In genomic region chr3:74295479-74295878, GRCh38 we compare ENCODE assay signal across 28 cellular contexts.
"Had no signal": no experiment of that assay in that cellular context is flagged by ENCODE, and none has a peak within 500 bp of the region (broad histone marks: within the 10 kb centered on the region; RNA-seq: fewer than 3 reads in every experiment).

No MANE protein-coding gene starts in this region.

- H3K4me3 ChIP-seq: stomach, suprapubic skin, testis, thoracic aorta, thyroid gland, tibial artery, tibial nerve, transverse colon, upper lobe of left lung, upper lobe of right lung, uterus, vagina had no signal

- DNase-seq: stimulated activated CD4-positive, alpha-beta T cell treated with anti-CD3 and anti-CD28 coated beads, Interleukin-2, amount 100 ng/mL, for 48 hours; stimulated activated CD4-positive, alpha-beta T cell treated with anti-CD3 and anti-CD28 coated beads, Interleukin-4, amount 100 ng/mL, for 1 hour; stimulated activated CD4-positive, alpha-beta T cell treated with anti-CD3 and anti-CD28 coated beads, Interleukin-4, amount 100 ng/mL, for 24 hours; stimulated activated CD4-positive, alpha-beta T cell treated with anti-CD3 and anti-CD28 coated beads, Interleukin-4, amount 100 ng/mL, for 4 hours; stimulated activated CD8-positive, alpha-beta memory T cell treated with anti-CD3 and anti-CD28 coated beads, Interleukin-4, amount 100 ng/mL, for 48 hours; stimulated activated naive B cell treated with anti-CD40 and anti-IgM and Interleukin-4, amounts not matched to agents 10 μg/mL and 1 μg/mL and 100 μg/mL, for 72 hours; stimulated activated naive CD4-positive, alpha-beta T cell; stimulated activated naive CD4-positive, alpha-beta T cell treated with Interleukin-2 at 50 U/mL for 16 hours; stimulated activated naive CD8-positive, alpha-beta T cell treated with anti-CD3 and anti-CD28 coated beads, Interleukin-15, amount 100 ng/mL, for 72 hours; stimulated activated naive CD8-positive, alpha-beta T cell treated with anti-CD3 and anti-CD28 coated beads, Interleukin-15, Interleukin-2, amounts not matched to agents 100 U/mL and 50 U/mL, for 24 hours; stomach; substantia nigra; testis; thyroid gland; tibial artery; transverse colon; trophoblast cell; upper lobe of left lung; upper lobe of right lung; uterus had no signal

- H3K27me3 ChIP-seq: stomach, suprapubic skin, testis, thyroid gland, tibial artery, tibial nerve, transverse colon, upper lobe of left lung, upper lobe of right lung, uterus, vagina had no signal

- H3K4me1 Mint-ChIP-seq: stimulated activated effector memory CD8-positive, alpha-beta T cell treated with anti-CD3 and anti-CD28 coated beads, Interleukin-12 subunit alpha, Interleukin-12 subunit beta, amount 100 ng/mL, for 72 hours; stimulated activated memory B cell treated with anti-CD40 and anti-IgM and Interleukin-4, amounts not matched to agents 10 μg/mL and 1 μg/mL and 100 μg/mL, for 72 hours; stimulated activated naive B cell treated with anti-CD40 and anti-IgM and Interleukin-4, amounts not matched to agents 10 μg/mL and 1 μg/mL and 100 μg/mL, for 72 hours; stimulated activated naive CD8-positive, alpha-beta T cell treated with anti-CD3 and anti-CD28 coated beads, Interleukin-15, amount 100 ng/mL, for 72 hours had no signal

- H3K4me3 Mint-ChIP-seq: stimulated activated effector memory CD8-positive, alpha-beta T cell treated with anti-CD3 and anti-CD28 coated beads, Interleukin-12 subunit alpha, Interleukin-12 subunit beta, amount 100 ng/mL, for 72 hours; stimulated activated memory B cell treated with anti-CD40 and anti-IgM and Interleukin-4, amounts not matched to agents 10 μg/mL and 1 μg/mL and 100 μg/mL, for 72 hours; stimulated activated naive B cell treated with anti-CD40 and anti-IgM and Interleukin-4, amounts not matched to agents 10 μg/mL and 1 μg/mL and 100 μg/mL, for 72 hours; stimulated activated naive CD8-positive, alpha-beta T cell treated with anti-CD3 and anti-CD28 coated beads, Interleukin-15, amount 100 ng/mL, for 72 hours; stimulated activated naive CD8-positive, alpha-beta T cell treated with anti-CD3 and anti-CD28 coated beads, Interleukin-15, Interleukin-2, amounts not matched to agents 100 ng/mL and 50 ng/mL, for 24 hours; type B pancreatic cell had no signal

- ATAC-seq: stimulated activated effector memory CD8-positive, alpha-beta T cell treated with anti-CD3 and anti-CD28 coated beads, Interleukin-12 subunit alpha, Interleukin-12 subunit beta, amount 100 ng/mL, for 72 hours; stimulated activated memory B cell treated with anti-CD40 and anti-IgM and Interleukin-4, amounts not matched to agents 10 μg/mL and 1 μg/mL and 100 μg/mL, for 72 hours; stimulated activated naive B cell treated with anti-CD40 and anti-IgM and Interleukin-4, amounts not matched to agents 10 μg/mL and 1 μg/mL and 100 μg/mL, for 72 hours; stimulated activated naive CD8-positive, alpha-beta T cell treated with anti-CD3 and anti-CD28 coated beads, Interleukin-15, amount 100 ng/mL, for 72 hours; stimulated activated naive CD8-positive, alpha-beta T cell treated with anti-CD3 and anti-CD28 coated beads, Interleukin-15, Interleukin-2, amounts not matched to agents 100 U/mL and 50 U/mL, for 24 hours; upper lobe of right lung had no signal

- H3K4me1 ChIP-seq: stomach, suprapubic skin, testis, thyroid gland, tibial artery, tibial nerve, transverse colon, upper lobe of left lung, upper lobe of right lung, uterus, vagina had no signal

- H3K27me3 Mint-ChIP-seq: stimulated activated memory B cell treated with anti-CD40 and anti-IgM and Interleukin-4, amounts not matched to agents 10 μg/mL and 1 μg/mL and 100 μg/mL, for 72 hours; stimulated activated naive B cell treated with anti-CD40 and anti-IgM and Interleukin-4, amounts not matched to agents 10 μg/mL and 1 μg/mL and 100 μg/mL, for 72 hours; stimulated activated naive CD8-positive, alpha-beta T cell treated with anti-CD3 and anti-CD28 coated beads, Interleukin-15, amount 100 ng/mL, for 72 hours; stimulated activated naive CD8-positive, alpha-beta T cell treated with anti-CD3 and anti-CD28 coated beads, Interleukin-15, Interleukin-2, amounts not matched to agents 100 ng/mL and 50 ng/mL, for 24 hours had no signal

- H3K36me3 ChIP-seq: suprapubic skin, thyroid gland, tibial artery, tibial nerve, transverse colon, upper lobe of left lung, upper lobe of right lung, uterus, vagina had no signal

- H3K27ac Mint-ChIP-seq: stimulated activated effector memory CD8-positive, alpha-beta T cell treated with anti-CD3 and anti-CD28 coated beads, Interleukin-12 subunit alpha, Interleukin-12 subunit beta, amount 100 ng/mL, for 72 hours; stimulated activated memory B cell treated with anti-CD40 and anti-IgM and Interleukin-4, amounts not matched to agents 10 μg/mL and 1 μg/mL and 100 μg/mL, for 72 hours; stimulated activated naive B cell treated with anti-CD40 and anti-IgM and Interleukin-4, amounts not matched to agents 10 μg/mL and 1 μg/mL and 100 μg/mL, for 72 hours; stimulated activated naive CD8-positive, alpha-beta T cell treated with anti-CD3 and anti-CD28 coated beads, Interleukin-15, amount 100 ng/mL, for 72 hours; stimulated activated naive CD8-positive, alpha-beta T cell treated with anti-CD3 and anti-CD28 coated beads, Interleukin-15, Interleukin-2, amounts not matched to agents 100 ng/mL and 50 ng/mL, for 24 hours; type B pancreatic cell had no signal

- H3K27ac ChIP-seq: stomach, suprapubic skin, testis, thoracic aorta, thyroid gland, tibial artery, tibial nerve, transverse colon, upper lobe of left lung, upper lobe of right lung, uterus, vagina had no signal

- H3K9me3 ChIP-seq: stomach, suprapubic skin, testis, thoracic aorta, thyroid gland, tibial artery, tibial nerve, transverse colon, upper lobe of left lung, upper lobe of right lung, uterus, vagina had no signal

- H3K9me3 Mint-ChIP-seq: type B pancreatic cell had no signal

- H3K36me3 Mint-ChIP-seq: stimulated activated effector memory CD8-positive, alpha-beta T cell treated with anti-CD3 and anti-CD28 coated beads, Interleukin-12 subunit alpha, Interleukin-12 subunit beta, amount 100 ng/mL, for 72 hours; stimulated activated memory B cell treated with anti-CD40 and anti-IgM and Interleukin-4, amounts not matched to agents 10 μg/mL and 1 μg/mL and 100 μg/mL, for 72 hours; stimulated activated naive B cell treated with anti-CD40 and anti-IgM and Interleukin-4, amounts not matched to agents 10 μg/mL and 1 μg/mL and 100 μg/mL, for 72 hours; type B pancreatic cell had no signal
